Comparison of ENCODE assay signal across 1 cellular context in genomic region chr2:170715932-170716777, GRCh38.
TF ChIP-seq lines count a peak whose summit lies in the region.

No MANE protein-coding gene starts in this region.

TF ChIP-seq in GM23338, 12 proteins besides CTCF, POLR2A, EP300 and RAD21 (continued from another document):
- TF ChIP-seq, protein P1, sequence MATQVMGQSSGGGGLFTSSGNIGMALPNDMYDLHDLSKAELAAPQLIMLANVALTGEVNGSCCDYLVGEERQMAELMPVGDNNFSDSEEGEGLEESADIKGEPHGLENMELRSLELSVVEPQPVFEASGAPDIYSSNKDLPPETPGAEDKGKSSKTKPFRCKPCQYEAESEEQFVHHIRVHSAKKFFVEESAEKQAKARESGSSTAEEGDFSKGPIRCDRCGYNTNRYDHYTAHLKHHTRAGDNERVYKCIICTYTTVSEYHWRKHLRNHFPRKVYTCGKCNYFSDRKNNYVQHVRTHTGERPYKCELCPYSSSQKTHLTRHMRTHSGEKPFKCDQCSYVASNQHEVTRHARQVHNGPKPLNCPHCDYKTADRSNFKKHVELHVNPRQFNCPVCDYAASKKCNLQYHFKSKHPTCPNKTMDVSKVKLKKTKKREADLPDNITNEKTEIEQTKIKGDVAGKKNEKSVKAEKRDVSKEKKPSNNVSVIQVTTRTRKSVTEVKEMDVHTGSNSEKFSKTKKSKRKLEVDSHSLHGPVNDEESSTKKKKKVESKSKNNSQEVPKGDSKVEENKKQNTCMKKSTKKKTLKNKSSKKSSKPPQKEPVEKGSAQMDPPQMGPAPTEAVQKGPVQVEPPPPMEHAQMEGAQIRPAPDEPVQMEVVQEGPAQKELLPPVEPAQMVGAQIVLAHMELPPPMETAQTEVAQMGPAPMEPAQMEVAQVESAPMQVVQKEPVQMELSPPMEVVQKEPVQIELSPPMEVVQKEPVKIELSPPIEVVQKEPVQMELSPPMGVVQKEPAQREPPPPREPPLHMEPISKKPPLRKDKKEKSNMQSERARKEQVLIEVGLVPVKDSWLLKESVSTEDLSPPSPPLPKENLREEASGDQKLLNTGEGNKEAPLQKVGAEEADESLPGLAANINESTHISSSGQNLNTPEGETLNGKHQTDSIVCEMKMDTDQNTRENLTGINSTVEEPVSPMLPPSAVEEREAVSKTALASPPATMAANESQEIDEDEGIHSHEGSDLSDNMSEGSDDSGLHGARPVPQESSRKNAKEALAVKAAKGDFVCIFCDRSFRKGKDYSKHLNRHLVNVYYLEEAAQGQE (IDR thresholded peaks at IDR 0.05; ENCODE audit: unreplicated experiment), result no peak
- TF ChIP-seq ZNF114 (CRISPR knock-in tag; IDR thresholded peaks at IDR 0.05) (no peak), EZH2phosphoT487 (IDR thresholded peaks at IDR 0.05; ENCODE audit: unreplicated experiment) (peak; percentile 58)
